Comparison of ENCODE assay signal across 15 cellular contexts in the genomic region with DNA sequence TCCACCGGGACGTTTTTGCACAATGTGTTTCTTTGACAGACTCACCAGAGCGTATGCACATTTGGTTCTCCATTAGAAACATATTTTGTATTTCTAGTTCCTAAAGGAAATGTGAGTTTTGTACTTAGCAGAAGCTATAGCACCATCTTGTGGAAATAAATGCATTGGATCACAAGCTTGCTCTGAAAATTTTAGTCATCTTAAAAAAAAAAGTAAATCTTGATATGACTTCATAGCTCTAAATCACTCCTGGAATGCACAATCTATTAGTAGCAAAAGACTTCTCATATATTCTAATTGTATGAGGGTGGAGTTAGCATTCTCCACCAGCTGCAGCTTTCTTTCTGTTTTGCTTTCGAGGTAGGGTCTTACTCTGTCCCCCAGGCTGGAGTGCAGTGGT. TPM values are rescaled to one million over a fixed set of nuclear protein-coding genes. Genes with fewer than 3 reads are reported as not detected.
A peak's percentile ranks its signal among the peaks of the same experiment; 100 is the strongest.
DNase-seq lines count a peak whose midpoint lies in the region; ATAC-seq, FAIRE-seq and TF ChIP-seq lines count a peak whose summit lies in the region.
"Not testable (repeated sequence)": the region's sequence is repeated elsewhere in the genome, so short reads cannot be mapped to it uniquely, and the experiment has no call there.
"Had no signal": no experiment of that assay in that cellular context is flagged by ENCODE, and none has a peak within 500 bp of the region (broad histone marks: within the 10 kb centered on the region; RNA-seq: fewer than 3 reads in every experiment).

No MANE protein-coding gene starts in this region.

- intact Hi-C loops in HCT116 (cut with micrococcal nuclease); kidney (cut with DNase I): not testable (repeated sequence)

- not testable (repeated sequence) for TF ChIP-seq CTCF in HCT116 (IDR thresholded peaks at IDR 0.05 in 2 of 3, conservative IDR thresholded peaks at IDR 0.05 in 1 of 3; ENCODE audit: borderline replicate concordance in 1 of 3, insufficient read depth in 1 of 3, low read depth in 2 of 3, low read length in 2 of 3); astrocyte (IDR thresholded peaks at IDR 0.05; ENCODE audit: insufficient read depth, low read depth, low read length); kidney (IDR thresholded peaks at IDR 0.05; ENCODE audit: borderline replicate concordance, extremely low read depth, insufficient read depth); omental fat pad (IDR thresholded peaks at IDR 0.05)

- not testable (repeated sequence) for H3K4me1 Mint-ChIP-seq in astrocyte (ENCODE audit: low read depth, unreplicated experiment)

- not testable (repeated sequence) for TF ChIP-seq POLR2A in HCT116 (IDR thresholded peaks at IDR 0.05; ENCODE audit: borderline replicate concordance, extremely low read depth, insufficient read depth, insufficient read length)

- not testable (repeated sequence) for H3K27ac ChIP-seq in HCT116 (ENCODE audit: low read depth, low read length); astrocyte (ENCODE audit: low read depth, low read length); kidney (ENCODE audit: low read depth in 2 of 2, low read length in 2 of 2)

- not testable (repeated sequence) for H3K36me3 ChIP-seq in HCT116 (ENCODE audit: control insufficient read depth in 1 of 2, insufficient read depth in 2 of 2, low read length in 2 of 2); astrocyte (ENCODE audit: insufficient read depth, low read length); kidney (ENCODE audit: control insufficient read depth in 1 of 2, insufficient read depth in 2 of 2, low read length in 2 of 2)

- not testable (repeated sequence) for H3K9ac ChIP-seq in HCT116 (ENCODE audit: low read length); astrocyte (ENCODE audit: low read length); kidney (ENCODE audit: low read length in 2 of 2)

- H3K27me3 ChIP-seq in HCT116 (ENCODE audit: insufficient read depth, low read length); astrocyte (ENCODE audit: insufficient read depth, low read length): not testable (repeated sequence)

- not testable (repeated sequence) for H3K4me2 ChIP-seq in HCT116 (ENCODE audit: low read length); astrocyte (ENCODE audit: low read length)

- ATAC-seq in GM19395 (IDR thresholded peaks at IDR 0.05; ENCODE audit: unreplicated experiment) = peak; percentile 43
- ATAC-seq in HCT116 = peak; percentile 69
- ATAC-seq in SK-N-SH treated with all-trans-retinoic acid at 6 μM for 48 hours = peak; percentile 77
- peak; percentile 59 for ATAC-seq in omental fat pad (ENCODE audit: low FRiP score)

- not testable (repeated sequence) for H3K36me3 Mint-ChIP-seq in astrocyte (ENCODE audit: low read depth, unreplicated experiment)

- H3K9me3 ChIP-seq in HCT116 (ENCODE audit: control insufficient read depth in 1 of 2, insufficient read depth in 1 of 2, low read depth in 1 of 2, low read length in 2 of 2); astrocyte (ENCODE audit: insufficient read depth, low read depth, low read length); kidney (ENCODE audit: control insufficient read depth in 1 of 2, low read length in 2 of 2): not testable (repeated sequence)

- RAD21 ChIA-PET in HCT116 (lab: Charles Lee; ENCODE audit: low non-redundant PET in 1 of 2, low total read pairs in 2 of 2, uncharacterized antibody in 2 of 2, unreplicated experiment in 2 of 2) = not testable (repeated sequence)

- CTCF ChIA-PET in HCT116 (lab: Charles Lee) = interaction anchor here (0.6 kb wide), 1 partner anchor 113 kb away, joined by 6 read pairs; no protein-coding TSS in a partner anchor

- not testable (repeated sequence) for H3K27ac Mint-ChIP-seq in astrocyte (ENCODE audit: unreplicated experiment)

- H4K20me1 ChIP-seq in HCT116 (ENCODE audit: insufficient read depth); astrocyte (ENCODE audit: insufficient read depth, low read length): not testable (repeated sequence)

- not testable (repeated sequence) for H3K27me3 Mint-ChIP-seq in astrocyte (ENCODE audit: low read depth, unreplicated experiment)

- not testable (repeated sequence) for H3K9me3 Mint-ChIP-seq in astrocyte (ENCODE audit: unreplicated experiment)

- not testable (repeated sequence) for TF ChIP-seq RAD21 in HCT116 (IDR thresholded peaks at IDR 0.05; ENCODE audit: low read depth)

- not testable (repeated sequence) for DNase-seq in GM18507 (ENCODE audit: extremely low spot score, insufficient read length, low read depth); HCT116 (ENCODE audit: low read depth, low spot score); astrocyte (ENCODE audit: low read depth); kidney; omental fat pad (ENCODE audit: low spot score)

- not testable (repeated sequence) for H3K79me2 ChIP-seq in HCT116 (ENCODE audit: insufficient read depth, low read length); astrocyte (ENCODE audit: insufficient read depth, low read length)

- not testable (repeated sequence) for H3K4me3 Mint-ChIP-seq in astrocyte (ENCODE audit: unreplicated experiment)

- not testable (repeated sequence) for BruUV-seq in HCT116 (replicated peaks; lab: Mats Ljungman, UMichigan)

- H3K4me3 ChIP-seq in HCT116 (replicated peaks in 1 of 2; ENCODE audit: low read depth in 1 of 2, low read length in 2 of 2); astrocyte (ENCODE audit: insufficient read depth, low read depth, low read length); kidney (ENCODE audit: low read length in 2 of 2): not testable (repeated sequence)

- not testable (repeated sequence) for H2AFZ ChIP-seq in HCT116 (ENCODE audit: low read depth, low read length, poor library complexity, severe bottlenecking); astrocyte (ENCODE audit: low read depth, low read length)

- H3K4me1 ChIP-seq in HCT116 (ENCODE audit: control insufficient read depth in 1 of 2, insufficient read depth in 2 of 2, low read length in 2 of 2); astrocyte (ENCODE audit: insufficient read depth, low read length); kidney (ENCODE audit: control insufficient read depth in 1 of 2, insufficient read depth in 1 of 2, low read depth in 1 of 2, low read length in 2 of 2): not testable (repeated sequence)

- POLR2A ChIA-PET in HCT116 (lab: Charles Lee) = not testable (repeated sequence)

- FAIRE-seq in GM18507 (lab: Jason Lieb, UNC) (peak; percentile 74), astrocyte (lab: Jason Lieb, UNC) (peak; percentile 69), kidney (lab: Jason Lieb, UNC) (peak; percentile 46)

- H3K9me2 ChIP-seq in HCT116 (ENCODE audit: insufficient read depth) = not testable (repeated sequence)

RNA-seq across cellular contexts. Expression of gene OR2A42, which starts 20.3 kb away (rescaled TPM):
- not detected for total RNA-seq in HCT116 (2021; ENCODE audit: unreplicated experiment)
- 0.09 and 0.12 TPM in 2 replicates for polyA plus RNA-seq in HCT116 (2012)
- not detected in 2 replicates for total RNA-seq in astrocyte
- total RNA-seq in kidney = 0.06 TPM
- 0.13 TPM for polyA plus RNA-seq in kidney (ENCODE audit: insufficient read depth, low read depth, low replicate concordance)
- total RNA-seq in omental fat pad = 1 to 10 TPM in 1 of 4 donors, not detected in 3; 1.0 TPM
- total RNA-seq: activated CD4-positive, alpha-beta T cell treated with anti-CD3 and anti-CD28 coated beads, Interleukin-2, amount 10 ng/mL, durations not matched to agents 24 days and 14 days; Calu3; glomerular endothelial cell; liver; M059J; transverse colon had no signal
- polyA plus RNA-seq: liver had no signal

RNA-seq across cellular contexts. Expression of gene ARHGEF35, which starts 23.5 kb away (rescaled TPM):
- 17.4 TPM for total RNA-seq in HCT116 (2021; ENCODE audit: unreplicated experiment)
- 9.3 and 10.0 TPM in 2 replicates for polyA plus RNA-seq in HCT116 (2012)
- 4.4 and 5.0 TPM in 2 replicates for total RNA-seq in astrocyte
- 22.1 TPM for total RNA-seq in kidney
- polyA plus RNA-seq in kidney (ENCODE audit: insufficient read depth, low read depth, low replicate concordance) = 9.5 TPM
- total RNA-seq in omental fat pad = 1 to 10 TPM; 2.8 to 6.7 (median 4.1) TPM
- total RNA-seq: glomerular endothelial cell, M059J had no signal

RNA-seq across cellular contexts. Expression of gene CTAGE4, which starts 35.9 kb away (rescaled TPM):
- total RNA-seq in HCT116 (2021; ENCODE audit: unreplicated experiment) (6.0 TPM), astrocyte (0.99 and 1.4 TPM in 2 replicates), kidney (4.9 TPM), omental fat pad (1 to 10 TPM in 3 of 4 donors, not detected in 1; 1.8 to 6.7 (median 2.3) TPM)
- 2.0 and 2.1 TPM in 2 replicates for polyA plus RNA-seq in HCT116 (2012)
- 4.2 TPM for polyA plus RNA-seq in kidney (ENCODE audit: insufficient read depth, low read depth, low replicate concordance)
- total RNA-seq: glomerular endothelial cell had no signal

RNA-seq across cellular contexts. Expression of gene OR2A7, which starts 45.4 kb away (rescaled TPM):
- total RNA-seq in HCT116 (2021; ENCODE audit: unreplicated experiment) = 8.1 TPM
- polyA plus RNA-seq in HCT116 (2012) = 6.9 and 7.0 TPM in 2 replicates
- 0.62 and 0.64 TPM in 2 replicates for total RNA-seq in astrocyte
- total RNA-seq in kidney = 12.3 TPM
- 3.5 TPM for polyA plus RNA-seq in kidney (ENCODE audit: insufficient read depth, low read depth, low replicate concordance)
- 10 to 100 TPM in 1 of 4 donors, 1 to 10 TPM in 3; 3.1 to 16.9 (median 4.1) TPM for total RNA-seq in omental fat pad

RNA-seq across cellular contexts. Expression of gene CTAGE8, which starts 49.9 kb away (rescaled TPM):
- total RNA-seq in HCT116 (2021; ENCODE audit: unreplicated experiment) (6.1 TPM), astrocyte (0.96 and 0.98 TPM in 2 replicates), kidney (4.3 TPM), omental fat pad (1 to 10 TPM in 1 of 4 donors, under 1 TPM in 3; 0.32 to 1.3 (median 0.56) TPM)
- polyA plus RNA-seq in HCT116 (2012) = 2.8 and 4.5 TPM in 2 replicates
- 5.4 TPM for polyA plus RNA-seq in kidney (ENCODE audit: insufficient read depth, low read depth, low replicate concordance)
- total RNA-seq: cerebellum, glomerular endothelial cell, osteocyte had no signal
